Comparison of ENCODE assay signal across 13 cellular contexts in the genomic region with DNA sequence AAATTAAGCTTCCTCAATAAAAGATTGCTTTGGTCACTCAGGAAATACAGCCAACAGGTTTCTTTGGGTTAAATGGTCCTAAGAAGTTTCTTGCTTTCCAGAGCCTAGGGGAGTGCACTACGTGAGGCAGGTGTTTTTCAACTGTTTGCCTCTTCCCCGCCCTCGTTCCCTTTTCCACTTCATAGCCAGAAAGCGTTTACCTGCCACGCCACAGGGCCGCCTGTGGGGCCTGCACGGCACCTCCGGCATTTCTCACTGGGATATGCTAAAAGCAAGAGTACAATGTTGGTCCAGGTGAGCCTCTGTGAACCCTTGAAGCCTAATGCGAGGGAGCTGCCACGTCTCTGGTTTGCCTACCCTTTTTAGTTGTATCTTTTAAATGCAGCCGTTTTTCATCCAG.
DNase-seq lines count a peak whose midpoint lies in the region; ATAC-seq, FAIRE-seq and TF ChIP-seq lines count a peak whose summit lies in the region.
"Had no signal": no experiment of that assay in that cellular context is flagged by ENCODE, and none has a peak within 500 bp of the region (broad histone marks: within the 10 kb centered on the region; RNA-seq: fewer than 3 reads in every experiment).

No MANE protein-coding gene starts in this region.

- no peak overlapping the region for H3K56ac ChIP-seq in mesendoderm (ENCODE audit: low read length)

- no peaks in the 10 kb centered on the region for H3K36me3 ChIP-seq in CD8-positive, alpha-beta T cell (ENCODE audit: insufficient read depth, low read length)
- peaks cover 56% of the 10 kb centered on the region for H3K36me3 ChIP-seq in HUES64 (ENCODE audit: insufficient read depth, low read length)
- H3K36me3 ChIP-seq in mesendoderm (ENCODE audit: control insufficient read depth, insufficient read depth, low read length): peaks cover 3% of the 10 kb centered on the region
- H3K36me3 ChIP-seq in HepG2 (replicated peaks in 1 of 2; ENCODE audit: control insufficient read depth in 1 of 2, insufficient read depth in 2 of 2, low read length in 2 of 2): peaks cover 21 to 69% of the 10 kb centered on the region in 2 experiments; a peak in 4 of 5 replicates
- H3K36me3 ChIP-seq in smooth muscle cell (ENCODE audit: low read depth): peaks cover 12% of the 10 kb centered on the region
- H3K36me3 ChIP-seq: prostate gland had no signal

- peaks cover 1% of the 10 kb centered on the region for H3K79me1 ChIP-seq in mesendoderm (ENCODE audit: low read length)

- POLR2A ChIA-PET in CD8-positive, alpha-beta T cell (lab: Charles Lee): interaction anchor here (0.8 to 1.6 kb wide), 3 partner anchors 155 to 235 kb away, joined by 3 read pairs; no protein-coding TSS in a partner anchor
- POLR2A ChIA-PET in HepG2 (lab: Yijun Ruan, JAX): no interaction called here

- H4K8ac ChIP-seq in mesendoderm (ENCODE audit: low read depth, low read length): no peak overlapping the region

- ATAC-seq in CD8-positive, alpha-beta T cell: no peak
- no peak for ATAC-seq in HepG2
- ATAC-seq: left cardiac atrium had no signal

- H4K5ac ChIP-seq in mesendoderm (ENCODE audit: low read length): no peak overlapping the region

- no peak overlapping the region for H3K9ac ChIP-seq in HUES64 (ENCODE audit: low read depth, low read length)
- no peak overlapping the region for H3K9ac ChIP-seq in mesendoderm (ENCODE audit: low read length)
- H3K9ac ChIP-seq in HepG2 (ENCODE audit: insufficient read depth, low read depth, low read length): no peak overlapping the region
- H3K9ac ChIP-seq in smooth muscle cell (ENCODE audit: low read depth): no peak overlapping the region

- in situ Hi-C loops in HepG2 (cut with HindIII; ENCODE audit: extremely low pct_ligation_motif_present, low pct_unique_long_range_greater_than_20kb): no loop called here

- H3K9me3 Mint-ChIP-seq in CD8-positive, alpha-beta T cell: no peaks in the 10 kb centered on the region
- H3K9me3 Mint-ChIP-seq in activated naive CD4-positive, alpha-beta T cell treated with anti-CD3 and anti-CD28 coated beads for 36 hours: no peaks in the 10 kb centered on the region

- no peak overlapping the region for H2BK15ac ChIP-seq in mesendoderm (replicated peaks; ENCODE audit: low read depth)

- H3K27ac ChIP-seq in CD8-positive, alpha-beta T cell (ENCODE audit: low read depth, low read length): peak overlapping the region; percentile 32
- H3K27ac ChIP-seq in HUES64 (ENCODE audit: low read depth, low read length) (peak overlapping the region; percentile 44), mesendoderm (ENCODE audit: low read depth, low read length) (no peak overlapping the region), HepG2 (ENCODE audit: extremely low read length, insufficient read depth, low read length) (no peak overlapping the region), smooth muscle cell (ENCODE audit: low read depth) (no peak overlapping the region)
- H3K27ac ChIP-seq: prostate gland had no signal

- no peak for FAIRE-seq in HepG2 (lab: Jason Lieb, UNC)

- TF ChIP-seq EP300 in HepG2 (IDR thresholded peaks at IDR 0.05; ENCODE audit: low read depth in 2 of 2, low read length in 2 of 2): no peak
- no peak for TF ChIP-seq EP300 in HepG2 (CRISPR knock-in tag; IDR thresholded peaks at IDR 0.05; ENCODE audit: borderline replicate concordance)

- H2AK5ac ChIP-seq in mesendoderm (ENCODE audit: low read length): no peak overlapping the region

- no peak overlapping the region for H2BK120ac ChIP-seq in mesendoderm (ENCODE audit: low read depth, low read length)

- H3K27ac Mint-ChIP-seq in CD8-positive, alpha-beta T cell: peak overlapping the region; percentile 91
- H3K27ac Mint-ChIP-seq in activated naive CD4-positive, alpha-beta T cell treated with anti-CD3 and anti-CD28 coated beads for 36 hours: peak overlapping the region; percentile 84

- H3K4me2 ChIP-seq in mesendoderm (ENCODE audit: low read length): no peak overlapping the region
- no peak overlapping the region for H3K4me2 ChIP-seq in HepG2 (ENCODE audit: low read depth, low read length)
- no peak overlapping the region for H3K4me2 ChIP-seq in smooth muscle cell

- peak overlapping the region; percentile 2 for H3K4me3 ChIP-seq in CD8-positive, alpha-beta T cell (ENCODE audit: low read depth, low read length)
- H3K4me3 ChIP-seq in HUES64 (ENCODE audit: low read length) (no peak overlapping the region), mesendoderm (ENCODE audit: low read length) (no peak overlapping the region), HepG2 (replicated peaks in 1 of 3; ENCODE audit: insufficient read depth in 1 of 3, low read depth in 2 of 3, low read length in 3 of 3) (no peak overlapping the region), smooth muscle cell (no peak overlapping the region)
- H3K4me3 ChIP-seq: dorsolateral prefrontal cortex, prostate gland, tibial nerve had no signal

- no TSS peak for BruUV-seq in HepG2 (replicated peaks; lab: Mats Ljungman, UMichigan)

- H4K20me1 ChIP-seq in HepG2 (ENCODE audit: insufficient read depth, low read length) (no peaks in the 10 kb centered on the region), smooth muscle cell (ENCODE audit: low read depth) (peaks cover 64% of the 10 kb centered on the region)

- intact Hi-C loops in CD8-positive, alpha-beta T cell (cut with DNase I, micrococcal nuclease): loop anchor here in 1 of 2 experiments (5.0 kb wide), 1 partner anchor 248 kb away; a partner anchor contains a TSS
- intact Hi-C loops in activated naive CD4-positive, alpha-beta T cell treated with anti-CD3 and anti-CD28 coated beads for 36 hours (cut with micrococcal nuclease): loop anchor here (2.0 to 5.0 kb wide), 3 partner anchors 272 to 513 kb away; a partner anchor contains a TSS
- intact Hi-C loops in HepG2 (cut with micrococcal nuclease; ENCODE audit: unreplicated experiment): no loop called here

- peak in 1 of 7 experiments; percentile 26 for DNase-seq in CD8-positive, alpha-beta T cell
- peak; percentile 29 for DNase-seq in activated naive CD4-positive, alpha-beta T cell treated with anti-CD3 and anti-CD28 coated beads for 36 hours
- no peak for DNase-seq in mesendoderm
- DNase-seq in DMS53 (lab: John Stamatoyannopoulos, UW): no peak
- DNase-seq in HepG2 (ENCODE audit: low spot score): no peak
- DNase-seq in smooth muscle cell (lab: John Stamatoyannopoulos, UW; ENCODE audit: unreplicated experiment): no peak
- DNase-seq: activated CD8-positive, alpha-beta memory T cell treated with anti-CD3 and anti-CD28 coated beads, Interleukin-2, amount 50 U/mL, for 48 hours; dorsolateral prefrontal cortex; left cardiac atrium had no signal

- no peaks in the 10 kb centered on the region for H3K27me3 Mint-ChIP-seq in CD8-positive, alpha-beta T cell (ENCODE audit: low read depth)
- peaks cover 2% of the 10 kb centered on the region for H3K27me3 Mint-ChIP-seq in activated naive CD4-positive, alpha-beta T cell treated with anti-CD3 and anti-CD28 coated beads for 36 hours (ENCODE audit: low read depth)

- peak overlapping the region; percentile 67 for H3K4me3 Mint-ChIP-seq in CD8-positive, alpha-beta T cell
- H3K4me3 Mint-ChIP-seq in activated naive CD4-positive, alpha-beta T cell treated with anti-CD3 and anti-CD28 coated beads for 36 hours: peak overlapping the region; percentile 29
- H3K4me3 Mint-ChIP-seq: CD14-positive monocyte had no signal

- H3K23ac ChIP-seq in mesendoderm (ENCODE audit: low read length): peak overlapping the region; percentile 38

- no peaks in the 10 kb centered on the region for H3K36me3 Mint-ChIP-seq in CD8-positive, alpha-beta T cell
- H3K36me3 Mint-ChIP-seq in activated naive CD4-positive, alpha-beta T cell treated with anti-CD3 and anti-CD28 coated beads for 36 hours (ENCODE audit: low read depth): no peaks in the 10 kb centered on the region

- H3K4me1 Mint-ChIP-seq in CD8-positive, alpha-beta T cell (ENCODE audit: low read depth): peaks cover 45% of the 10 kb centered on the region
- peaks cover 50% of the 10 kb centered on the region for H3K4me1 Mint-ChIP-seq in activated naive CD4-positive, alpha-beta T cell treated with anti-CD3 and anti-CD28 coated beads for 36 hours (ENCODE audit: low read depth)
- H3K4me1 Mint-ChIP-seq: CD14-positive monocyte had no signal

- no peak overlapping the region for H3K4ac ChIP-seq in mesendoderm (ENCODE audit: low read depth, low read length)

- H2BK5ac ChIP-seq in mesendoderm (ENCODE audit: low read length): no peak overlapping the region

- H3K18ac ChIP-seq in mesendoderm (ENCODE audit: low read length): no peak overlapping the region

- H3F3A ChIP-seq in smooth muscle cell (ENCODE audit: low read depth): peaks cover 25% of the 10 kb centered on the region

- WGBS in HUES64: 87% methylated on average over 11 of the region's 11 CpGs
- no CpG with 5 or more reads among the region's 11 CpGs for WGBS in mesendoderm (ENCODE audit: extremely low coverage, insufficient coverage, low lambda C conversion rate)
- 94% methylated on average over 11 of the region's 11 CpGs for WGBS in HepG2 (ENCODE audit: low lambda C conversion rate)
- 96% methylated on average over 11 of the region's 11 CpGs for WGBS in smooth muscle cell (ENCODE audit: low lambda C conversion rate)

- no peak for TF ChIP-seq CTCF in CD8-positive, alpha-beta T cell (IDR thresholded peaks at IDR 0.05)
- TF ChIP-seq CTCF in HepG2 (CRISPR knock-in tag; IDR thresholded peaks at IDR 0.05): no peak
- TF ChIP-seq CTCF in smooth muscle cell (IDR thresholded peaks at IDR 0.05; ENCODE audit: borderline replicate concordance, insufficient read depth, poor library complexity, severe bottlenecking): no peak

- H3K27me3 ChIP-seq in CD8-positive, alpha-beta T cell (ENCODE audit: insufficient read depth, low read length): no peaks in the 10 kb centered on the region
- H3K27me3 ChIP-seq in HUES64 (ENCODE audit: insufficient read depth, low read length) (no peaks in the 10 kb centered on the region), mesendoderm (ENCODE audit: insufficient read depth, low read length, poor library complexity) (no peaks in the 10 kb centered on the region), HepG2 (ENCODE audit: control insufficient read depth in 1 of 2, insufficient read depth in 2 of 2, low read length in 2 of 2) (no peaks in the 10 kb centered on the region), smooth muscle cell (ENCODE audit: low read depth) (no peaks in the 10 kb centered on the region)
- H3K27me3 ChIP-seq: dorsolateral prefrontal cortex, tibial nerve had no signal

- H2AFZ ChIP-seq in HepG2 (ENCODE audit: low read length) (no peak overlapping the region), smooth muscle cell (ENCODE audit: low read depth) (no peak overlapping the region)

- H3K9me3 ChIP-seq in CD8-positive, alpha-beta T cell (ENCODE audit: low read length): no peaks in the 10 kb centered on the region
- no peaks in the 10 kb centered on the region for H3K9me3 ChIP-seq in HUES64 (ENCODE audit: insufficient read depth, low read depth, low read length)
- H3K9me3 ChIP-seq in HepG2 (ENCODE audit: low read length): no peaks in the 10 kb centered on the region
- no peaks in the 10 kb centered on the region for H3K9me3 ChIP-seq in smooth muscle cell (replicated peaks; ENCODE audit: low read depth)
- H3K9me3 ChIP-seq: prostate gland, tibial nerve had no signal

- no peaks in the 10 kb centered on the region for H3K79me2 ChIP-seq in mesendoderm (ENCODE audit: control insufficient read depth, insufficient read depth, low read length)
- no peaks in the 10 kb centered on the region for H3K79me2 ChIP-seq in HepG2 (ENCODE audit: insufficient read depth, low read length)
- no peaks in the 10 kb centered on the region for H3K79me2 ChIP-seq in smooth muscle cell (ENCODE audit: low read depth)

- TF ChIP-seq POLR2A in HepG2 (IDR thresholded peaks at IDR 0.05; ENCODE audit: insufficient read depth in 1 of 2, low read depth in 2 of 2, low read length in 2 of 2): no peak

- H3K4me1 ChIP-seq in CD8-positive, alpha-beta T cell (ENCODE audit: insufficient read depth, low read length): peaks cover 35% of the 10 kb centered on the region
- H3K4me1 ChIP-seq in HUES64 (ENCODE audit: insufficient read depth, low read length) (peaks cover 41% of the 10 kb centered on the region), mesendoderm (ENCODE audit: control insufficient read depth, low read depth, low read length) (peaks cover 32% of the 10 kb centered on the region), HepG2 (ENCODE audit: insufficient read depth, low read length) (no peaks in the 10 kb centered on the region), smooth muscle cell (ENCODE audit: low read depth) (peaks cover 28% of the 10 kb centered on the region)
- H3K4me1 ChIP-seq: prostate gland had no signal

- no peak for TF ChIP-seq RAD21 in HepG2 (CRISPR knock-in tag; IDR thresholded peaks at IDR 0.05)

- CTCF ChIA-PET in CD8-positive, alpha-beta T cell (lab: Charles Lee): interaction anchor here (1.2 to 3.0 kb wide), 3 partner anchors 14 to 235 kb away, joined by 6 to 9 read pairs (median 8); no protein-coding TSS in a partner anchor
- CTCF ChIA-PET in activated naive CD4-positive, alpha-beta T cell treated with anti-CD3 and anti-CD28 coated beads for 36 hours (lab: Charles Lee): interaction anchor here (0.6 to 3.5 kb wide), 4 partner anchors 14 to 185 kb away, joined by 3 to 15 read pairs (median 5); no protein-coding TSS in a partner anchor
- CTCF ChIA-PET in HepG2 (lab: Yijun Ruan, JAX; ENCODE audit: low intra/inter-chr PET ratio, low total read pairs): no interaction called here

Comparison
In these comparisons a context has a peak if more than half of its experiments do, and no peak if none do; other contexts are left out.
1. H3K27ac ChIP-seq: peak in CD8-positive, alpha-beta T cell (single experiment) and HUES64 (single experiment); none in mesendoderm (single experiment), HepG2 (single experiment) and smooth muscle cell (single experiment).